ENCODE assay signal across 1 cellular context in genomic region chr7:113831509-113831908, GRCh38.
TF ChIP-seq lines count a peak whose summit lies in the region.

No MANE protein-coding gene starts in this region.

TF ChIP-seq in endothelial cell of umbilical vein, 7 proteins besides CTCF, POLR2A, EP300 and RAD21 (continued from another document):
- TF ChIP-seq EZH2 (IDR thresholded peaks at IDR 0.05; ENCODE audit: borderline replicate concordance, low read depth, low read length, severe bottlenecking) (no peak), JUN (IDR thresholded peaks at IDR 0.05; ENCODE audit: borderline replicate concordance, insufficient read depth, insufficient read length, low read depth) (no peak)
TF ChIP-seq in endothelial cell of umbilical vein: peak in this region for 0.
